ENCODE assay signal across 10 cellular contexts in the genomic region with DNA sequence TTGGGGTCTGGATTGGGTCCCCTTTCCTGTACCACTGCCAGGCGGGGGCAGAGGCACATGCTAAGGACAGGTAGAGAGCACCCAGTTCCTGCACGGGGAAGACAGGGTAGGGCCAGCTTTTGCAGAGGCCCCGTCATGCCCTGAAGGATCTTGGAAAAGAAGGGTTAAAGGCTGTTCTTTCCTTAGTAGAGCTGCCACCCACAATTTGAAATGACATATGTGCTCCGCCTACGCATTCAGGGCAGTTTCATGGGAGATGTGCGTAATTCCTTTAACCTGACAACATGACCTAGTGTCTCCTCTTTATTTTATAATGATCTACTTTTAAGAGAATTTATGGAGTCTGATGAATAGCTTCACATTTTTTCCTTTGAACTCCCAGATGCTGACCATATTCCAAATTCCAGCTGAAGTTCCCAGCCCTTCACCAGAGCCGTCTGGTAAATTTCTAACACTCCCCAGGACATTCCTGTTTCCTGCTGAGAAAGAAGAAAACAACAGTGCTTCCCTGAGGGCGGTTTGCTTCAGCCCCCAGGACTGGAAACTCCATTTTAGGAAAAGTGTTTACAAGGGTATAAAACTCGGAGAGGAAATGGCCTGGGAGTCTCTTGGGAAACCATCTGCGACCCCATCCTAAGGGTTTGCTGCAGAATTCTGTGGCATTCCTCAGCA. TPM values are rescaled to one million over a fixed set of nuclear protein-coding genes. Genes with fewer than 3 reads are reported as not detected.
DNase-seq lines count a peak whose midpoint lies in the region; ATAC-seq and TF ChIP-seq lines count a peak whose summit lies in the region.
"Had no signal": no experiment of that assay in that cellular context is flagged by ENCODE, and none has a peak within 500 bp of the region (broad histone marks: within the 10 kb centered on the region; RNA-seq: fewer than 3 reads in every experiment).

No MANE protein-coding gene starts in this region.

- H3K9me3 ChIP-seq in Caco-2 (no peaks in the 10 kb centered on the region), heart left ventricle (peaks cover 0 to 7% (median 0%) of the 10 kb centered on the region in 12 donors), parathyroid adenoma (ENCODE audit: control insufficient read depth, low read length) (no peaks in the 10 kb centered on the region)

- H3K27ac Mint-ChIP-seq in Caco-2 (ENCODE audit: unreplicated experiment) (peak overlapping the region; percentile 99), WTC11 (peak overlapping the region; percentile 100)
- H3K27ac Mint-ChIP-seq in activated T-helper 2 cell treated with anti-CD3 and anti-CD28 coated beads, Interferon-gamma antibody, Interleukin-2, Interleukin-4, amounts not matched to agents 10 μg/mL and 5 μg/mL and 100 μg/mL, durations not matched to agents 14 hours and 24 hours and 36 hours: no peak overlapping the region
- H3K27ac Mint-ChIP-seq: activated naive CD4-positive, alpha-beta T cell treated with anti-CD3 and anti-CD28 coated beads, Interleukin-2, amount 50 U/mL, for 24 hours had no signal

- no peaks in the 10 kb centered on the region for H3K27me3 ChIP-seq in Caco-2 (replicated peaks; ENCODE audit: control insufficient read depth, insufficient read depth, low read length)
- H3K27me3 ChIP-seq in heart left ventricle: no peaks in the 10 kb centered on the region
- no peaks in the 10 kb centered on the region for H3K27me3 ChIP-seq in parathyroid adenoma (ENCODE audit: control insufficient read depth, insufficient read depth, low read length)

- ATAC-seq in WTC11 (peak; percentile 86), heart left ventricle (peak; percentile 34 to 81 (median 56))

- no peak overlapping the region for H2AFZ ChIP-seq in parathyroid adenoma

- no peaks in the 10 kb centered on the region for H3K79me2 ChIP-seq in parathyroid adenoma

- no peaks in the 10 kb centered on the region for H3K9me3 Mint-ChIP-seq in Caco-2 (ENCODE audit: unreplicated experiment)
- peaks cover 14% of the 10 kb centered on the region for H3K9me3 Mint-ChIP-seq in WTC11
- no peaks in the 10 kb centered on the region for H3K9me3 Mint-ChIP-seq in activated T-helper 2 cell treated with anti-CD3 and anti-CD28 coated beads, Interferon-gamma antibody, Interleukin-2, Interleukin-4, amounts not matched to agents 10 μg/mL and 5 μg/mL and 100 μg/mL, durations not matched to agents 14 hours and 24 hours and 36 hours

- no TSS peak for BruUV-seq in Caco-2 (replicated peaks; lab: Mats Ljungman, UMichigan)

- peaks cover 61% of the 10 kb centered on the region for H3K4me1 Mint-ChIP-seq in Caco-2 (ENCODE audit: low read depth, unreplicated experiment)
- peaks cover 46% of the 10 kb centered on the region for H3K4me1 Mint-ChIP-seq in WTC11
- H3K4me1 Mint-ChIP-seq in activated T-helper 2 cell treated with anti-CD3 and anti-CD28 coated beads, Interferon-gamma antibody, Interleukin-2, Interleukin-4, amounts not matched to agents 10 μg/mL and 5 μg/mL and 100 μg/mL, durations not matched to agents 14 hours and 24 hours and 36 hours (ENCODE audit: low read depth): no peaks in the 10 kb centered on the region
- H3K4me1 Mint-ChIP-seq: activated naive CD4-positive, alpha-beta T cell treated with anti-CD3 and anti-CD28 coated beads, Interleukin-2, amount 50 U/mL, for 24 hours had no signal

- intact Hi-C loops in Caco-2 (cut with micrococcal nuclease; ENCODE audit: unreplicated experiment) (loop anchor here (2.0 kb wide), 2 partner anchors 59 to 105 kb away; partner anchors contain the start of genes HSPA2 and PLEKHG3), heart left ventricle (cut with DNase I) (no loop called here)
- intact Hi-C loops in activated T-helper 2 cell treated with anti-CD3 and anti-CD28 coated beads, Interferon-gamma antibody, Interleukin-2, Interleukin-4, amounts not matched to agents 10 μg/mL and 5 μg/mL and 100 μg/mL, durations not matched to agents 14 hours and 24 hours and 36 hours (cut with micrococcal nuclease): no loop called here

- H3K4me3 ChIP-seq in Caco-2 (ENCODE audit: low read depth, low read length) (no peak overlapping the region), heart left ventricle (no peak overlapping the region), parathyroid adenoma (ENCODE audit: low read depth, low read length) (no peak overlapping the region)

- H3K36me3 ChIP-seq in Caco-2 (ENCODE audit: control insufficient read depth, insufficient read depth, low read length): no peaks in the 10 kb centered on the region
- H3K36me3 ChIP-seq in heart left ventricle: no peaks in the 10 kb centered on the region
- no peaks in the 10 kb centered on the region for H3K36me3 ChIP-seq in parathyroid adenoma (ENCODE audit: control insufficient read depth, insufficient read depth, low read length)

- CTCF ChIA-PET in Caco-2 (lab: Charles Lee) (interaction anchor here (0.8 to 1.5 kb wide), 3 partner anchors 9 to 134 kb away, joined by 3 to 11 read pairs (median 5); no protein-coding TSS in a partner anchor), WTC11 (lab: Charles Lee) (interaction anchor here (0.7 to 2.0 kb wide), 5 partner anchors 8 to 134 kb away, joined by 3 to 15 read pairs (median 4); partner anchors contain the start of gene HSPA2)

- TF ChIP-seq POLR2A in heart left ventricle (IDR thresholded peaks at IDR 0.05): no peak

- WGBS in heart left ventricle, 4 donors: 41 to 52% (median 46%) methylated on average over 10 of the region's 10 CpGs

- peak overlapping the region; percentile 6 to 83 (median 46) for H3K27ac ChIP-seq in heart left ventricle
- H3K27ac ChIP-seq in parathyroid adenoma: peak overlapping the region; percentile 5

- peak; percentile 74 to 84 for DNase-seq in Caco-2
- DNase-seq in WTC11 (ENCODE audit: low spot score): peak; percentile 44
- peak in 2 of 5 donors; percentile 32 to 34 for DNase-seq in heart left ventricle
- no peak for DNase-seq in SKM-1 (lab: John Stamatoyannopoulos, UW; ENCODE audit: unreplicated experiment)
- no peak for DNase-seq in superior temporal gyrus (ENCODE audit: extremely low spot score)
- no peak for DNase-seq in activated T-helper 2 cell treated with anti-CD3 and anti-CD28 coated beads, Interferon-gamma antibody, Interleukin-2, Interleukin-4, amounts not matched to agents 10 μg/mL and 5 μg/mL and 100 μg/mL, durations not matched to agents 14 hours and 24 hours and 36 hours (ENCODE audit: low spot score)
- no peak for DNase-seq in activated CD4-positive, alpha-beta T cell treated with anti-CD3 and anti-CD28 coated beads for 4 hours
- DNase-seq: RPMI8226 had no signal

- TF ChIP-seq CTCF in Caco-2 (IDR thresholded peaks at IDR 0.05; ENCODE audit: insufficient read depth in 1 of 2, low read depth in 1 of 2, low read length in 1 of 2, severe bottlenecking in 1 of 2, unreplicated experiment in 1 of 2) (no peak), WTC11 (IDR thresholded peaks at IDR 0.05) (no peak), heart left ventricle (IDR thresholded peaks at IDR 0.05) (no peak), parathyroid adenoma (IDR thresholded peaks at IDR 0.05) (no peak)

- H3K4me3 Mint-ChIP-seq in Caco-2 (ENCODE audit: unreplicated experiment) (peak overlapping the region; percentile 45), WTC11 (peak overlapping the region; percentile 43)
- H3K4me3 Mint-ChIP-seq in activated T-helper 2 cell treated with anti-CD3 and anti-CD28 coated beads, Interferon-gamma antibody, Interleukin-2, Interleukin-4, amounts not matched to agents 10 μg/mL and 5 μg/mL and 100 μg/mL, durations not matched to agents 14 hours and 24 hours and 36 hours (ENCODE audit: low read depth): no peak overlapping the region
- H3K4me3 Mint-ChIP-seq: activated naive CD4-positive, alpha-beta T cell treated with anti-CD3 and anti-CD28 coated beads, Interleukin-2, amount 50 U/mL, for 24 hours had no signal

- POLR2A ChIA-PET in Caco-2 (lab: Charles Lee): interaction anchor here (0.5 to 1.2 kb wide), 8 partner anchors 16 to 257 kb away, joined by 3 to 6 read pairs (median 4); partner anchors contain the start of genes HSPA2, MTHFD1 and PLEKHG3
- POLR2A ChIA-PET in WTC11 (lab: Charles Lee): interaction anchor here (1.8 kb wide), 1 partner anchor 59 kb away, joined by 5 read pairs; the partner anchor contains the start of gene PLEKHG3

- H3K4me1 ChIP-seq in Caco-2 (peaks cover 78% of the 10 kb centered on the region), heart left ventricle (peaks cover 0 to 17% (median 3%) of the 10 kb centered on the region in 12 donors), parathyroid adenoma (no peaks in the 10 kb centered on the region)

- H3K4me2 ChIP-seq in parathyroid adenoma (ENCODE audit: low read length): no peak overlapping the region

- H3K36me3 Mint-ChIP-seq in Caco-2 (ENCODE audit: insufficient read depth, unreplicated experiment) (peaks cover 11% of the 10 kb centered on the region), WTC11 (peaks cover 12% of the 10 kb centered on the region)
- H3K36me3 Mint-ChIP-seq in activated T-helper 2 cell treated with anti-CD3 and anti-CD28 coated beads, Interferon-gamma antibody, Interleukin-2, Interleukin-4, amounts not matched to agents 10 μg/mL and 5 μg/mL and 100 μg/mL, durations not matched to agents 14 hours and 24 hours and 36 hours (ENCODE audit: low read depth): no peaks in the 10 kb centered on the region
- H3K36me3 Mint-ChIP-seq: activated naive CD4-positive, alpha-beta T cell treated with anti-CD3 and anti-CD28 coated beads, Interleukin-2, amount 50 U/mL, for 24 hours had no signal

- no peaks in the 10 kb centered on the region for H3K27me3 Mint-ChIP-seq in Caco-2 (ENCODE audit: insufficient read depth, unreplicated experiment)
- H3K27me3 Mint-ChIP-seq in WTC11 (ENCODE audit: low read depth): no peaks in the 10 kb centered on the region
- H3K27me3 Mint-ChIP-seq in activated T-helper 2 cell treated with anti-CD3 and anti-CD28 coated beads, Interferon-gamma antibody, Interleukin-2, Interleukin-4, amounts not matched to agents 10 μg/mL and 5 μg/mL and 100 μg/mL, durations not matched to agents 14 hours and 24 hours and 36 hours (ENCODE audit: low read depth): peaks cover 16% of the 10 kb centered on the region

- no peak overlapping the region for H3K9ac ChIP-seq in parathyroid adenoma

RNA-seq across cellular contexts. Expression of gene PLEKHG3, which starts 58.9 kb away (rescaled TPM):
- total RNA-seq in Caco-2 (2022) (85.9 and 90.8 TPM in 2 replicates), WTC11 (2021) (70.6 to 75.3 TPM (median 71.8 TPM) in 3 replicates), heart left ventricle (10 to 100 TPM; 14.7 to 34.3 (median 18.1) TPM)
- 1 to 10 TPM; 7.0 TPM for polyA plus RNA-seq in heart left ventricle
- 1.0 and 1.9 TPM in 2 replicates for total RNA-seq in activated T-helper 2 cell treated with anti-CD3 and anti-CD28 coated beads, Interferon-gamma antibody, Interleukin-2, Interleukin-4, amounts not matched to agents 10 μg/mL and 5 μg/mL and 100 μg/mL, durations not matched to agents 14 hours and 24 hours and 36 hours

Comparison
In these comparisons a context has a peak if more than half of its experiments do, and no peak if none do; other contexts are left out.
1. DNase-seq: peak in Caco-2 (2 of 2) and WTC11 (single experiment); none in SKM-1 (single experiment), superior temporal gyrus (single experiment), activated T-helper 2 cell treated with anti-CD3 and anti-CD28 coated beads, Interferon-gamma antibody, Interleukin-2, Interleukin-4, amounts not matched to agents 10 μg/mL and 5 μg/mL and 100 μg/mL, durations not matched to agents 14 hours and 24 hours and 36 hours (single experiment) and activated CD4-positive, alpha-beta T cell treated with anti-CD3 and anti-CD28 coated beads for 4 hours (0 of 2).